ENCODE assay signal across 1 cellular context in genomic region chr7:105065104-105065503, GRCh38.
TF ChIP-seq lines count a peak whose summit lies in the region.

No MANE protein-coding gene starts in this region.

TF ChIP-seq in IMR-90, 13 proteins besides CTCF, POLR2A, EP300 and RAD21 (continued from another document):
- TF ChIP-seq MXI1 (IDR thresholded peaks at IDR 0.05; ENCODE audit: borderline replicate concordance, low read depth, low read length) (no peak), MAFK (IDR thresholded peaks at IDR 0.05; ENCODE audit: low read depth, low read length) (no peak), FOS (IDR thresholded peaks at IDR 0.05; ENCODE audit: low read depth, low read length) (no peak)
- TF ChIP-seq, protein P1, sequence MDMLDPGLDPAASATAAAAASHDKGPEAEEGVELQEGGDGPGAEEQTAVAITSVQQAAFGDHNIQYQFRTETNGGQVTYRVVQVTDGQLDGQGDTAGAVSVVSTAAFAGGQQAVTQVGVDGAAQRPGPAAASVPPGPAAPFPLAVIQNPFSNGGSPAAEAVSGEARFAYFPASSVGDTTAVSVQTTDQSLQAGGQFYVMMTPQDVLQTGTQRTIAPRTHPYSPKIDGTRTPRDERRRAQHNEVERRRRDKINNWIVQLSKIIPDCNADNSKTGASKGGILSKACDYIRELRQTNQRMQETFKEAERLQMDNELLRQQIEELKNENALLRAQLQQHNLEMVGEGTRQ (IDR thresholded peaks at IDR 0.05; ENCODE audit: low read depth, low read length), result no peak
- TF ChIP-seq, protein P2, sequence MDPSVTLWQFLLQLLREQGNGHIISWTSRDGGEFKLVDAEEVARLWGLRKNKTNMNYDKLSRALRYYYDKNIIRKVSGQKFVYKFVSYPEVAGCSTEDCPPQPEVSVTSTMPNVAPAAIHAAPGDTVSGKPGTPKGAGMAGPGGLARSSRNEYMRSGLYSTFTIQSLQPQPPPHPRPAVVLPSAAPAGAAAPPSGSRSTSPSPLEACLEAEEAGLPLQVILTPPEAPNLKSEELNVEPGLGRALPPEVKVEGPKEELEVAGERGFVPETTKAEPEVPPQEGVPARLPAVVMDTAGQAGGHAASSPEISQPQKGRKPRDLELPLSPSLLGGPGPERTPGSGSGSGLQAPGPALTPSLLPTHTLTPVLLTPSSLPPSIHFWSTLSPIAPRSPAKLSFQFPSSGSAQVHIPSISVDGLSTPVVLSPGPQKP (IDR thresholded peaks at IDR 0.05; ENCODE audit: borderline replicate concordance, low read depth, low read length), result no peak
